13 cellular contexts compared by ENCODE assay signal in genomic region chr9:97714435-97714834, GRCh38. TPM values are rescaled to one million over a fixed set of nuclear protein-coding genes. Genes with fewer than 3 reads are reported as not detected.
DNase-seq lines count a peak whose midpoint lies in the region; ATAC-seq and TF ChIP-seq lines count a peak whose summit lies in the region.
"Had no signal": no experiment of that assay in that cellular context is flagged by ENCODE, and none has a peak within 500 bp of the region (broad histone marks: within the 10 kb centered on the region; RNA-seq: fewer than 3 reads in every experiment).

No MANE protein-coding gene starts in this region.

- H2AFZ ChIP-seq in trophoblast cell (ENCODE audit: insufficient read depth, low read length, poor library complexity): no peak overlapping the region

- no peak overlapping the region for H3K14ac ChIP-seq in trophoblast cell (ENCODE audit: low read length)

- DNase-seq in Caki2 (ENCODE audit: low read depth) (peak; percentile 80), HT-29 (ENCODE audit: low spot score) (peak; percentile 94), amniotic epithelial cell (ENCODE audit: low read depth) (peak; percentile 73), lower lobe of right lung (no peak), mucosa of descending colon (no peak), trophoblast cell (no peak)
- DNase-seq: activated CD4-positive, alpha-beta T cell treated with anti-CD3 and anti-CD28 coated beads, Interleukin-2, amount 50 U/mL, for 48 hours; anterior cingulate cortex; NCI-H1417 treated with DMSO at 0.1 percent for 48 hours; OCI-M1; stimulated activated CD4-positive, alpha-beta T cell treated with anti-CD3 and anti-CD28 coated beads, Interleukin-12 subunit alpha, Interleukin-12 subunit beta, amount 100 ng/mL, for 4 hours had no signal

- H4K91ac ChIP-seq in trophoblast cell (ENCODE audit: low read depth, low read length): no peak overlapping the region

- H3K18ac ChIP-seq in trophoblast cell (ENCODE audit: low read length): no peak overlapping the region

- H2BK5ac ChIP-seq in trophoblast cell (ENCODE audit: low read depth, low read length, poor library complexity): no peak overlapping the region

- H3K4ac ChIP-seq in trophoblast cell (ENCODE audit: low read depth, low read length): no peak overlapping the region

- H2AK5ac ChIP-seq in trophoblast cell (ENCODE audit: low read length): no peak overlapping the region

- intact Hi-C loops in lower lobe of right lung (cut with DNase I) (no loop called here), mucosa of descending colon (cut with DNase I, micrococcal nuclease) (loop anchor here (10.0 kb wide), 1 partner anchor 190 kb away; no protein-coding TSS in a partner anchor)

- H3K79me1 ChIP-seq in trophoblast cell (ENCODE audit: low read length): no peaks in the 10 kb centered on the region

- TF ChIP-seq CTCF in lower lobe of right lung (IDR thresholded peaks at IDR 0.05) (no peak), mucosa of descending colon (IDR thresholded peaks at IDR 0.05) (no peak)

- in situ Hi-C loops in Caki2 (cut with HindIII; ENCODE audit: low pct_unique_long_range_greater_than_20kb, low sequenced_read_pairs): no loop called here

- no peak overlapping the region for H3K23ac ChIP-seq in trophoblast cell (ENCODE audit: low read length)

- no peaks in the 10 kb centered on the region for H3K79me2 ChIP-seq in trophoblast cell (ENCODE audit: control insufficient read depth, insufficient read depth, low read length, poor library complexity)

- no peak overlapping the region for H3K4me2 ChIP-seq in trophoblast cell (ENCODE audit: low read length)

- no peaks in the 10 kb centered on the region for H3K36me3 ChIP-seq in lower lobe of right lung
- no peaks in the 10 kb centered on the region for H3K36me3 ChIP-seq in mucosa of descending colon (ENCODE audit: low read depth)
- H3K36me3 ChIP-seq in trophoblast cell (ENCODE audit: control insufficient read depth in 1 of 2, insufficient read depth in 2 of 2, low read length in 2 of 2): no peaks in the 10 kb centered on the region

- H3K4me1 ChIP-seq in lower lobe of right lung (no peaks in the 10 kb centered on the region), mucosa of descending colon (ENCODE audit: low read depth) (no peaks in the 10 kb centered on the region), trophoblast cell (ENCODE audit: control insufficient read depth in 1 of 2, insufficient read depth in 2 of 2, low read length in 2 of 2) (no peaks in the 10 kb centered on the region)

- H3K27ac ChIP-seq in lower lobe of right lung: no peak overlapping the region
- no peak overlapping the region for H3K27ac ChIP-seq in trophoblast cell (ENCODE audit: low read depth, low read length)

- no peak overlapping the region for H3K9ac ChIP-seq in trophoblast cell (ENCODE audit: low read length)

- H3K27me3 ChIP-seq in lower lobe of right lung (ENCODE audit: low read depth): peaks cover 6% of the 10 kb centered on the region
- H3K27me3 ChIP-seq in trophoblast cell (ENCODE audit: insufficient read depth, low read length): no peaks in the 10 kb centered on the region

- H4K8ac ChIP-seq in trophoblast cell (ENCODE audit: low read depth, low read length): no peak overlapping the region

- no peak overlapping the region for H4K12ac ChIP-seq in trophoblast cell (ENCODE audit: low read depth, low read length)

- H3K4me3 ChIP-seq in lower lobe of right lung: no peak overlapping the region
- no peak overlapping the region for H3K4me3 ChIP-seq in mucosa of descending colon
- no peak overlapping the region for H3K4me3 ChIP-seq in trophoblast cell (ENCODE audit: low read depth, low read length)

- peak; percentile 44 to 63 for ATAC-seq in lower lobe of right lung
- ATAC-seq in mucosa of descending colon: no peak
- no peak for ATAC-seq in GM19035 (IDR thresholded peaks at IDR 0.05; ENCODE audit: unreplicated experiment)
- ATAC-seq in HG02571 (IDR thresholded peaks at IDR 0.05; ENCODE audit: unreplicated experiment): no peak

- no CpG with 5 or more reads among the region's 3 CpGs for WGBS in trophoblast cell (ENCODE audit: extremely low coverage, insufficient coverage, insufficient read length)

- H2BK12ac ChIP-seq in trophoblast cell (ENCODE audit: low read length): no peak overlapping the region

- H2BK120ac ChIP-seq in trophoblast cell (ENCODE audit: insufficient read depth, low read length, poor library complexity): no peak overlapping the region

- no peaks in the 10 kb centered on the region for H3K9me3 ChIP-seq in lower lobe of right lung
- no peaks in the 10 kb centered on the region for H3K9me3 ChIP-seq in mucosa of descending colon
- no peaks in the 10 kb centered on the region for H3K9me3 ChIP-seq in trophoblast cell (ENCODE audit: insufficient read depth, low read depth, low read length)

RNA-seq across cellular contexts. Expression of gene XPA, which starts 17.3 kb away (rescaled TPM):
- 0.81 and 7.7 TPM in 2 replicates for total RNA-seq in Caki2 (2014; rRNA removed; shearing (Covaris generic); ENCODE audit: low replicate concordance)
- total RNA-seq in HT-29 (2014; rRNA removed; shearing (Covaris generic)): 5.7 and 7.1 TPM in 2 replicates
- 11.3 TPM for total RNA-seq in lower lobe of right lung
- total RNA-seq in mucosa of descending colon: 10 to 100 TPM; 10.8 to 24.0 (median 14.6) TPM
- polyA plus RNA-seq in trophoblast cell (2013): 8.6 and 9.0 TPM in 2 replicates

Comparison
In these comparisons a context has a peak if more than half of its experiments do, and no peak if none do; other contexts are left out.
1. DNase-seq: peak in Caki2 (single experiment), HT-29 (single experiment) and amniotic epithelial cell (single experiment); none in lower lobe of right lung (single experiment), mucosa of descending colon (0 of 3) and trophoblast cell (0 of 2).
2. ATAC-seq: peak in lower lobe of right lung (2 of 2); none in mucosa of descending colon (single experiment), GM19035 (single experiment) and HG02571 (single experiment).